ENCODE assay signal across 8 cellular contexts in genomic region chr3:3179407-3180094, GRCh38. TPM values are rescaled to one million over a fixed set of nuclear protein-coding genes. Genes with fewer than 3 reads are reported as not detected.
DNase-seq lines count a peak whose midpoint lies in the region; ATAC-seq and TF ChIP-seq lines count a peak whose summit lies in the region.

CRBN (minus strand) TSS chr3:3179691; CDS start chr3:3179687, 4 bp downstream.

- peak within 1 kb of the TSS; percentile 83 to 96 for H3K9ac ChIP-seq in colonic mucosa (ENCODE audit: low read depth in 2 of 2, low read length in 2 of 2)

- peak within 1 kb of the TSS; percentile 96 for H3K4me3 ChIP-seq in colonic mucosa

- peaks cover 6% of the 10 kb centered on the region for H3K4me1 ChIP-seq in colonic mucosa

- intact Hi-C loops in colonic mucosa (cut with DNase I) (loop anchor here (5.0 kb wide), 1 partner anchor 52 kb away; the partner anchor contains the start of gene TRNT1), left colon (cut with DNase I, micrococcal nuclease) (loop anchor here in 1 of 2 donors (10.0 kb wide), 1 partner anchor 55 kb away; the partner anchor contains the start of gene TRNT1)

- no peaks in the 10 kb centered on the region for H3K36me3 ChIP-seq in colonic mucosa

- peak; percentile 98 for ATAC-seq in HG03175 (IDR thresholded peaks at IDR 0.05; ENCODE audit: unreplicated experiment)
- peak; percentile 98 for ATAC-seq in left colon

- in situ Hi-C loops in GM18951 (cut with MboI; ENCODE audit: low sequenced_read_pairs, unreplicated experiment): no loop called here

- TF ChIP-seq CTCF in colonic mucosa (IDR thresholded peaks at IDR 0.05): peak; percentile 99

- peak within 1 kb of the TSS; percentile 50 for H3K27ac ChIP-seq in colonic mucosa

- peak; percentile 93 for DNase-seq in Ammon's horn (ENCODE audit: low spot score)
- DNase-seq in NCI-H510A treated with DMSO at 0.1 percent for 48 hours (lab: John Stamatoyannopoulos, UW): peak; percentile 49
- peak; percentile 90 for DNase-seq in activated CD4-positive, alpha-beta T cell treated with anti-CD3 and anti-CD28 coated beads for 48 hours
- DNase-seq in colonic mucosa: peak; percentile 95
- DNase-seq in left colon: peak; percentile 86 to 91
- peak; percentile 87 for DNase-seq in stimulated activated CD4-positive, alpha-beta T cell treated with anti-CD3 and anti-CD28 coated beads, Interleukin-1b, Interleukin-23, amount 100 ng/mL, for 48 hours

- peak; percentile 76 for TF ChIP-seq POLR2A in GM18951 (IDR thresholded peaks at IDR 0.05; ENCODE audit: extremely low read depth, insufficient read depth, insufficient read length)

- no peaks in the 10 kb centered on the region for H3K9me3 ChIP-seq in colonic mucosa

- H3K27me3 ChIP-seq in colonic mucosa: no peaks in the 10 kb centered on the region

RNA-seq across cellular contexts. Expression of gene CRBN, which starts in this region (rescaled TPM):
- total RNA-seq in colonic mucosa (10 to 100 TPM; 30.0 to 47.7 TPM), left colon (10 to 100 TPM; 36.4 to 50.7 TPM)

Comparison
In these comparisons a context has a peak if more than half of its experiments do, and no peak if none do; other contexts are left out.
1. Peak in every context shown above with its lines: DNase-seq, ATAC-seq, H3K4me3 ChIP-seq and H3K27ac ChIP-seq.